8 cellular contexts compared by ENCODE assay signal in genomic region chr20:32534661-32535240, GRCh38. TPM values are rescaled to one million over a fixed set of nuclear protein-coding genes. Genes with fewer than 3 reads are reported as not detected.
DNase-seq lines count a peak whose midpoint lies in the region; ATAC-seq and TF ChIP-seq lines count a peak whose summit lies in the region.

No MANE protein-coding gene starts in this region.

- H3K4me1 ChIP-seq in Peyer's patch: peaks cover 5 to 41% (median 24%) of the 10 kb centered on the region in 4 donors

- H3K27me3 ChIP-seq in Peyer's patch: no peaks in the 10 kb centered on the region

- in situ Hi-C loops in GM13977 (cut with MboI; ENCODE audit: low pct_unique_long_range_greater_than_20kb, low sequenced_read_pairs, unreplicated experiment): loop anchor here (25.0 kb wide), 1 partner anchor 253 kb away; no protein-coding TSS in a partner anchor

- no peaks in the 10 kb centered on the region for H3K36me3 ChIP-seq in Peyer's patch

- TF ChIP-seq CTCF in GM13977 (IDR thresholded peaks at IDR 0.05; ENCODE audit: extremely low read depth, insufficient read depth, missing control alignments): no peak
- no peak for TF ChIP-seq CTCF in Peyer's patch (IDR thresholded peaks at IDR 0.05)

- peak overlapping the region in 3 of 4 donors; percentile 39 to 87 (median 83) for H3K27ac ChIP-seq in Peyer's patch

- no peak overlapping the region for H3K4me3 ChIP-seq in Peyer's patch

- H3K9me3 ChIP-seq in Peyer's patch: no peaks in the 10 kb centered on the region

- DNase-seq in GM13977 (ENCODE audit: low spot score): peak; percentile 43
- peak in 2 of 3 donors; percentile 69 to 73 for DNase-seq in Peyer's patch
- peak; percentile 85 for DNase-seq in activated effector memory CD4-positive, alpha-beta T cell treated with anti-CD3 and anti-CD28 coated beads, Interleukin-2, amount 50 U/mL, for 16 hours
- DNase-seq in retina: peak; percentile 23
- no peak for DNase-seq in mesenteric fat pad (ENCODE audit: low spot score)
- DNase-seq in HPDE6-E6E7 (ENCODE audit: extremely low spot score): no peak
- DNase-seq in OCI-M1 (lab: John Stamatoyannopoulos, UW): no peak

- no peak for ATAC-seq in HG03045 (IDR thresholded peaks at IDR 0.05; ENCODE audit: unreplicated experiment)

- TF ChIP-seq POLR2A in Peyer's patch (IDR thresholded peaks at IDR 0.05): no peak

RNA-seq across cellular contexts. Expression of gene NOL4L, which starts 50.4 kb away (rescaled TPM):
- total RNA-seq in Peyer's patch (100 to 1,000 TPM in 2 of 4 donors, 10 to 100 TPM in 2; 44.6 to 134 (median 109) TPM), mesenteric fat pad (21.5 TPM)

Comparison
In these comparisons a context has a peak if more than half of its experiments do, and no peak if none do; other contexts are left out.
1. DNase-seq: peak in GM13977 (single experiment), Peyer's patch (2 of 3), activated effector memory CD4-positive, alpha-beta T cell treated with anti-CD3 and anti-CD28 coated beads, Interleukin-2, amount 50 U/mL, for 16 hours (single experiment) and retina (single experiment); none in mesenteric fat pad (single experiment), HPDE6-E6E7 (single experiment) and OCI-M1 (single experiment).